ENCODE assay signal across 11 cellular contexts in the genomic region with DNA sequence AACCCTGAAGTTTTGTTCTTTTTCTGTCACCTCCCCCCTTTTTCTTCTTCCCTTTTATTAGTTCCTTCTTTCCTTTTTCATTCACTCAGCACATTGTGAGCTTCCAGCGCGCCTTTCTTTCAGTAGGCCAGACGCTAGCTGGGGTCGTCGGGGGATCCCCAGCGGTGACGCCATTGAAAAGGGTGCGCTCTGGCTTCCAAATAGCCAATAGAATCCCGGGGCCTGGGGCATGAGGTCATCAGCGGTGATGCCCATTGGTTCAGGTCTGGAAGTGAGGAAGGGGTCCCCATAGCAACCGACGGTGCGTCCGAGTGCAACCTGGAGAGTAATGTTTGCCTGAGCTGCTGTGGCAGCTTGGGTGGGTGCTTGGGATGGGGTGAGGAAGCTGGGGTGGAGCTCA. TPM values are rescaled to one million over a fixed set of nuclear protein-coding genes. Genes with fewer than 3 reads are reported as not detected.
DNase-seq lines count a peak whose midpoint lies in the region; ATAC-seq and TF ChIP-seq lines count a peak whose summit lies in the region.
"Had no signal": no experiment of that assay in that cellular context is flagged by ENCODE, and none has a peak within 500 bp of the region (broad histone marks: within the 10 kb centered on the region; RNA-seq: fewer than 3 reads in every experiment).

No MANE protein-coding gene starts in this region.

- DNase-seq in CD4-positive, alpha-beta T cell, result no peak
- DNase-seq in nephron progenitor cell (peak; percentile 64), NAMALWA (ENCODE audit: low spot score) (no peak)
- no peak for DNase-seq in activated CD8-positive, alpha-beta T cell treated with anti-CD3 and anti-CD28 coated beads, Interleukin-2, amount 10 ng/mL, durations not matched to agents 7 days and 5 days
- DNase-seq: activated CD4-positive, alpha-beta memory T cell treated with anti-CD3 and anti-CD28 coated beads for 36 hours; stimulated activated CD4-positive, alpha-beta T cell treated with anti-CD3 and anti-CD28 coated beads, Interleukin-4, amount 100 ng/mL, for 1 hour had no signal

- H3K27ac ChIP-seq in CD4-positive, alpha-beta T cell (ENCODE audit: low read depth, low read length), result no peak overlapping the region
- H3K27ac ChIP-seq in HUES64 (ENCODE audit: low read depth, low read length), result no peak overlapping the region

- H3K36me3 Mint-ChIP-seq in CD4-positive, alpha-beta T cell (ENCODE audit: low read depth), result peaks cover 10% of the 10 kb centered on the region
- H3K36me3 Mint-ChIP-seq in dendritic cell treated with granulocyte-macrophage colony-stimulating factor and Interleukin-4, amounts not matched to agents 40 ng/mL and 50 ng/mL, for 4 days (ENCODE audit: low read depth), result peaks cover 30% of the 10 kb centered on the region
- peaks cover 12% of the 10 kb centered on the region for H3K36me3 Mint-ChIP-seq in nephron progenitor cell (ENCODE audit: low read depth)
- peaks cover 9% of the 10 kb centered on the region for H3K36me3 Mint-ChIP-seq in activated CD8-positive, alpha-beta T cell treated with anti-CD3 and anti-CD28 coated beads, Interleukin-2, amount 10 ng/mL, durations not matched to agents 7 days and 5 days (ENCODE audit: low read depth)

- no peak overlapping the region for H3K27ac Mint-ChIP-seq in CD4-positive, alpha-beta T cell
- peak overlapping the region; percentile 87 for H3K27ac Mint-ChIP-seq in dendritic cell treated with granulocyte-macrophage colony-stimulating factor and Interleukin-4, amounts not matched to agents 40 ng/mL and 50 ng/mL, for 4 days
- H3K27ac Mint-ChIP-seq in nephron progenitor cell, result peak overlapping the region; percentile 64
- no peak overlapping the region for H3K27ac Mint-ChIP-seq in activated CD8-positive, alpha-beta T cell treated with anti-CD3 and anti-CD28 coated beads, Interleukin-2, amount 10 ng/mL, durations not matched to agents 7 days and 5 days
- H3K27ac Mint-ChIP-seq: activated CD4-positive, alpha-beta memory T cell treated with anti-CD3 and anti-CD28 coated beads for 36 hours had no signal

- POLR2A ChIA-PET in CD4-positive, alpha-beta T cell (lab: Charles Lee), result no interaction called here
- POLR2A ChIA-PET in activated CD8-positive, alpha-beta T cell treated with anti-CD3 and anti-CD28 coated beads, Interleukin-2, amount 10 ng/mL, durations not matched to agents 7 days and 5 days (lab: Charles Lee), result interaction anchor here (0.8 to 1.5 kb wide), 2 partner anchors 13 to 102 kb away, joined by 4 read pairs; a partner anchor contains a TSS

- H3K27me3 ChIP-seq in CD4-positive, alpha-beta T cell (ENCODE audit: control insufficient read depth, insufficient read depth, low read length), result no peaks in the 10 kb centered on the region
- peaks cover 28% of the 10 kb centered on the region for H3K27me3 ChIP-seq in HUES64 (ENCODE audit: insufficient read depth, low read length)

- peak overlapping the region; percentile 56 for H3K4me3 ChIP-seq in HUES64 (ENCODE audit: low read length)

- no peaks in the 10 kb centered on the region for H3K9me3 Mint-ChIP-seq in CD4-positive, alpha-beta T cell
- H3K9me3 Mint-ChIP-seq in dendritic cell treated with granulocyte-macrophage colony-stimulating factor and Interleukin-4, amounts not matched to agents 40 ng/mL and 50 ng/mL, for 4 days, result no peaks in the 10 kb centered on the region
- no peaks in the 10 kb centered on the region for H3K9me3 Mint-ChIP-seq in nephron progenitor cell
- no peaks in the 10 kb centered on the region for H3K9me3 Mint-ChIP-seq in activated CD8-positive, alpha-beta T cell treated with anti-CD3 and anti-CD28 coated beads, Interleukin-2, amount 10 ng/mL, durations not matched to agents 7 days and 5 days (ENCODE audit: insufficient read depth)
- H3K9me3 Mint-ChIP-seq: activated CD4-positive, alpha-beta memory T cell treated with anti-CD3 and anti-CD28 coated beads for 36 hours had no signal

- peaks cover 26% of the 10 kb centered on the region for H3K4me1 ChIP-seq in HUES64 (ENCODE audit: insufficient read depth, low read length)

- CTCF ChIA-PET in CD4-positive, alpha-beta T cell (lab: Charles Lee), result interaction anchor here (1.3 to 2.6 kb wide), 5 partner anchors 9 to 21 kb away, joined by 3 to 14 read pairs (median 7); no protein-coding TSS in a partner anchor
- CTCF ChIA-PET in activated CD8-positive, alpha-beta T cell treated with anti-CD3 and anti-CD28 coated beads, Interleukin-2, amount 10 ng/mL, durations not matched to agents 7 days and 5 days (lab: Charles Lee), result interaction anchor here (0.7 to 10.4 kb wide), 4 partner anchors 10 to 21 kb away, joined by 4 to 112 read pairs (median 12); a partner anchor contains a TSS

- ATAC-seq in CD4-positive, alpha-beta T cell (ENCODE audit: poor library complexity), result no peak
- no peak for ATAC-seq in HG03045 (IDR thresholded peaks at IDR 0.05; ENCODE audit: unreplicated experiment)
- no peak for ATAC-seq in HG02840 (IDR thresholded peaks at IDR 0.05; ENCODE audit: low FRiP score, unreplicated experiment)
- no peak for ATAC-seq in activated CD8-positive, alpha-beta T cell treated with anti-CD3 and anti-CD28 coated beads, Interleukin-2, amount 10 ng/mL, durations not matched to agents 7 days and 5 days

- no peak for TF ChIP-seq CTCF in CD4-positive, alpha-beta T cell (IDR thresholded peaks at IDR 0.05)
- TF ChIP-seq CTCF in nephron progenitor cell (IDR thresholded peaks at IDR 0.05), result no peak

- peaks cover 23% of the 10 kb centered on the region for H3K36me3 ChIP-seq in HUES64 (ENCODE audit: insufficient read depth, low read length)

- peaks cover 36% of the 10 kb centered on the region for H3K4me1 Mint-ChIP-seq in CD4-positive, alpha-beta T cell (ENCODE audit: low read depth)
- H3K4me1 Mint-ChIP-seq in dendritic cell treated with granulocyte-macrophage colony-stimulating factor and Interleukin-4, amounts not matched to agents 40 ng/mL and 50 ng/mL, for 4 days (ENCODE audit: low read depth), result peaks cover 38% of the 10 kb centered on the region
- H3K4me1 Mint-ChIP-seq in nephron progenitor cell, result peaks cover 61% of the 10 kb centered on the region
- peaks cover 56% of the 10 kb centered on the region for H3K4me1 Mint-ChIP-seq in activated CD8-positive, alpha-beta T cell treated with anti-CD3 and anti-CD28 coated beads, Interleukin-2, amount 10 ng/mL, durations not matched to agents 7 days and 5 days (ENCODE audit: low read depth)

- no peaks in the 10 kb centered on the region for H3K9me3 ChIP-seq in CD4-positive, alpha-beta T cell (ENCODE audit: control insufficient read depth, low read length)
- no peaks in the 10 kb centered on the region for H3K9me3 ChIP-seq in HUES64 (ENCODE audit: insufficient read depth, low read depth, low read length)

- intact Hi-C loops in CD4-positive, alpha-beta T cell (cut with DNase I, micrococcal nuclease), result loop anchor here in 1 of 2 experiments (2.0 kb wide), 1 partner anchor 13 kb away; no protein-coding TSS in a partner anchor
- intact Hi-C loops in dendritic cell treated with granulocyte-macrophage colony-stimulating factor and Interleukin-4, amounts not matched to agents 40 ng/mL and 50 ng/mL, for 4 days (cut with micrococcal nuclease), result loop anchor here (2.0 kb wide), 1 partner anchor 13 kb away; no protein-coding TSS in a partner anchor

- H3K9ac ChIP-seq in HUES64 (ENCODE audit: low read depth, low read length), result no peak overlapping the region

- WGBS in HUES64, result 22% methylated on average over 14 of the region's 14 CpGs

- no peaks in the 10 kb centered on the region for H3K27me3 Mint-ChIP-seq in CD4-positive, alpha-beta T cell
- H3K27me3 Mint-ChIP-seq in dendritic cell treated with granulocyte-macrophage colony-stimulating factor and Interleukin-4, amounts not matched to agents 40 ng/mL and 50 ng/mL, for 4 days, result peaks cover 33% of the 10 kb centered on the region
- H3K27me3 Mint-ChIP-seq in nephron progenitor cell (ENCODE audit: low read depth, poor library complexity), result peaks cover 13% of the 10 kb centered on the region
- peaks cover 7% of the 10 kb centered on the region for H3K27me3 Mint-ChIP-seq in activated CD8-positive, alpha-beta T cell treated with anti-CD3 and anti-CD28 coated beads, Interleukin-2, amount 10 ng/mL, durations not matched to agents 7 days and 5 days (ENCODE audit: low read depth)
- H3K27me3 Mint-ChIP-seq: activated CD4-positive, alpha-beta memory T cell treated with anti-CD3 and anti-CD28 coated beads for 36 hours had no signal

- H3K4me3 Mint-ChIP-seq in CD4-positive, alpha-beta T cell, result peak overlapping the region; percentile 44
- peak overlapping the region; percentile 49 for H3K4me3 Mint-ChIP-seq in dendritic cell treated with granulocyte-macrophage colony-stimulating factor and Interleukin-4, amounts not matched to agents 40 ng/mL and 50 ng/mL, for 4 days
- peak overlapping the region; percentile 78 for H3K4me3 Mint-ChIP-seq in nephron progenitor cell
- H3K4me3 Mint-ChIP-seq in activated CD8-positive, alpha-beta T cell treated with anti-CD3 and anti-CD28 coated beads, Interleukin-2, amount 10 ng/mL, durations not matched to agents 7 days and 5 days, result no peak overlapping the region
- H3K4me3 Mint-ChIP-seq: activated CD4-positive, alpha-beta memory T cell treated with anti-CD3 and anti-CD28 coated beads for 36 hours had no signal

RNA-seq across cellular contexts. Expression of a gene that starts 6.9 kb away (rescaled TPM):
- under 1 TPM; 0.22 to 0.47 TPM for total RNA-seq in CD4-positive, alpha-beta T cell
- 4.6 TPM for polyA plus RNA-seq in HUES64 (2013, experiment 1 of 2)
- 7.0 TPM for polyA plus RNA-seq in HUES64 (2013, experiment 2 of 2)
- total RNA-seq in activated CD8-positive, alpha-beta T cell treated with anti-CD3 and anti-CD28 coated beads, Interleukin-2, amount 10 ng/mL, durations not matched to agents 7 days and 5 days, result 1 to 10 TPM; 3.8 to 5.5 TPM

RNA-seq across cellular contexts. Expression of a gene that starts 8.2 kb away (rescaled TPM):
- 1 to 10 TPM; 2.4 to 3.3 TPM for total RNA-seq in CD4-positive, alpha-beta T cell
- polyA plus RNA-seq in HUES64 (2013, experiment 1 of 2), result 23.3 TPM
- polyA plus RNA-seq in HUES64 (2013, experiment 2 of 2), result 23.0 TPM
- 1 to 10 TPM; 7.8 to 9.7 TPM for total RNA-seq in activated CD8-positive, alpha-beta T cell treated with anti-CD3 and anti-CD28 coated beads, Interleukin-2, amount 10 ng/mL, durations not matched to agents 7 days and 5 days

RNA-seq across cellular contexts. Expression of a gene that starts 20.6 kb away (rescaled TPM):
- 10 to 100 TPM; 17.2 to 20.1 TPM for total RNA-seq in CD4-positive, alpha-beta T cell
- 15.1 TPM for polyA plus RNA-seq in HUES64 (2013, experiment 1 of 2)
- 20.0 TPM for polyA plus RNA-seq in HUES64 (2013, experiment 2 of 2)
- total RNA-seq in activated CD8-positive, alpha-beta T cell treated with anti-CD3 and anti-CD28 coated beads, Interleukin-2, amount 10 ng/mL, durations not matched to agents 7 days and 5 days, result 10 to 100 TPM; 29.7 to 29.8 TPM

RNA-seq across cellular contexts. Expression of a gene that starts 38.1 kb away (rescaled TPM):
- under 1 TPM; 0.33 to 0.39 TPM for total RNA-seq in CD4-positive, alpha-beta T cell
- not detected for polyA plus RNA-seq in HUES64 (2013, experiment 1 of 2)
- not detected for polyA plus RNA-seq in HUES64 (2013, experiment 2 of 2)
- not detected for total RNA-seq in activated CD8-positive, alpha-beta T cell treated with anti-CD3 and anti-CD28 coated beads, Interleukin-2, amount 10 ng/mL, durations not matched to agents 7 days and 5 days
- total RNA-seq: lung microvascular endothelial cell had no signal

RNA-seq across cellular contexts. Expression of a gene that starts 38.1 kb away (rescaled TPM):
- total RNA-seq in CD4-positive, alpha-beta T cell, result 1 to 10 TPM; 1.4 to 2.2 TPM
- polyA plus RNA-seq in HUES64 (2013, experiment 1 of 2), result not detected
- 0.51 TPM for polyA plus RNA-seq in HUES64 (2013, experiment 2 of 2)
- total RNA-seq in activated CD8-positive, alpha-beta T cell treated with anti-CD3 and anti-CD28 coated beads, Interleukin-2, amount 10 ng/mL, durations not matched to agents 7 days and 5 days, result under 1 TPM; 0.24 to 0.37 TPM

Comparison
In these comparisons a context has a peak if more than half of its experiments do, and no peak if none do; other contexts are left out.
1. H3K27ac Mint-ChIP-seq: peak in dendritic cell treated with granulocyte-macrophage colony-stimulating factor and Interleukin-4, amounts not matched to agents 40 ng/mL and 50 ng/mL, for 4 days (single experiment) and nephron progenitor cell (single experiment); none in CD4-positive, alpha-beta T cell (single experiment) and activated CD8-positive, alpha-beta T cell treated with anti-CD3 and anti-CD28 coated beads, Interleukin-2, amount 10 ng/mL, durations not matched to agents 7 days and 5 days (single experiment).